In the genomic region with DNA sequence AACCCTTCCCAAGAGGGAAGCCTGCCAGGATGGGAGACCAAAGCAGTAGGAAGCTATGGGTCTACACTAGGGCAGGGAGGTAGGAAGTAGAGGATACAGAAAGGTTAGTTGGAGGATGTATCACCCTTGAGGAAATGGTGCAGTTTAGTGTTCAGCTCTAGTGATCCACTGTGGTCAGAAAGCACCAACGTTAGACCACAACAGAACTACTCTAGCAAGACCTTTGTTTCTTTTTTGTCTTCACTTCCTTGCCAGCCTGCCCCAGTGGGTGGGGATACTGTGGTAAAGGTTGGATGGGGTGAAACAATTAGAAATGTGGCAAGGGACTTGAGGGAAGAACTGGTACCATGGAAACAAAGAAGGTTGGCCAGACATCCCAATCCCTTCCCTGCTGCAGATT, we compare ENCODE assay signal across 8 cellular contexts.
DNase-seq lines count a peak whose midpoint lies in the region; ATAC-seq and TF ChIP-seq lines count a peak whose summit lies in the region.
"Had no signal": no experiment of that assay in that cellular context is flagged by ENCODE, and none has a peak within 500 bp of the region (broad histone marks: within the 10 kb centered on the region; RNA-seq: fewer than 3 reads in every experiment).

No MANE protein-coding gene starts in this region.

- DNase-seq in NOMO-1 (lab: John Stamatoyannopoulos, UW; ENCODE audit: unreplicated experiment in 2 of 2) (peak; percentile 37 to 44), neural progenitor cell (ENCODE audit: low spot score) (no peak), dorsolateral prefrontal cortex (no peak), progenitor cell of endocrine pancreas (ENCODE audit: low spot score, unreplicated experiment) (no peak)
- DNase-seq in activated T-cell treated with anti-CD3 and anti-CD28 coated beads, Interleukin-2, amount 50 U/mL, for 24 hours, result no peak
- DNase-seq: left cardiac atrium had no signal

- H3K4me3 ChIP-seq in neural progenitor cell (no peak overlapping the region), dorsolateral prefrontal cortex (no peak overlapping the region)

- H3K27ac ChIP-seq in neural progenitor cell (no peak overlapping the region), dorsolateral prefrontal cortex (no peak overlapping the region)

- H2AFZ ChIP-seq in neural progenitor cell (replicated peaks), result peak overlapping the region; percentile 15

- H3K9ac ChIP-seq in neural progenitor cell, result no peak overlapping the region

- H3K4me3 Mint-ChIP-seq in neural progenitor cell (no peak overlapping the region), progenitor cell of endocrine pancreas (ENCODE audit: low read depth) (no peak overlapping the region)
- H3K4me3 Mint-ChIP-seq in activated T-cell treated with anti-CD3 and anti-CD28 coated beads, Interleukin-2, amount 50 U/mL, for 24 hours, result no peak overlapping the region

- H3K4me2 ChIP-seq in neural progenitor cell, result no peak overlapping the region

- ATAC-seq in GM19043 (IDR thresholded peaks at IDR 0.05; ENCODE audit: low read depth, unreplicated experiment) (peak; percentile 98), HG02870 (IDR thresholded peaks at IDR 0.05; ENCODE audit: unreplicated experiment) (peak; percentile 89)
- ATAC-seq: left cardiac atrium had no signal

- peaks cover under 1% of the 10 kb centered on the region for H3F3A ChIP-seq in neural progenitor cell (ENCODE audit: low read depth)

- H3K9me3 ChIP-seq in neural progenitor cell (ENCODE audit: low read depth), result no peaks in the 10 kb centered on the region

- H3K4me1 ChIP-seq in neural progenitor cell, result no peaks in the 10 kb centered on the region

- H3K27me3 ChIP-seq in neural progenitor cell, result no peaks in the 10 kb centered on the region
- H3K27me3 ChIP-seq in dorsolateral prefrontal cortex, result no peaks in the 10 kb centered on the region

- intact Hi-C loops in dorsolateral prefrontal cortex (cut with DNase I), result no loop called here

- H3K79me2 ChIP-seq in neural progenitor cell (ENCODE audit: low read depth), result no peaks in the 10 kb centered on the region

- H4K20me1 ChIP-seq in neural progenitor cell (ENCODE audit: low read depth), result no peaks in the 10 kb centered on the region

- H3K4me1 Mint-ChIP-seq in neural progenitor cell (peaks cover 3% of the 10 kb centered on the region), progenitor cell of endocrine pancreas (ENCODE audit: low read depth) (no peaks in the 10 kb centered on the region)
- H3K4me1 Mint-ChIP-seq in activated T-cell treated with anti-CD3 and anti-CD28 coated beads, Interleukin-2, amount 50 U/mL, for 24 hours (ENCODE audit: low read depth), result peaks cover 13% of the 10 kb centered on the region

- H3K36me3 Mint-ChIP-seq in neural progenitor cell, result peaks cover 2% of the 10 kb centered on the region
- H3K36me3 Mint-ChIP-seq in progenitor cell of endocrine pancreas (ENCODE audit: insufficient read depth), result no peaks in the 10 kb centered on the region
- H3K36me3 Mint-ChIP-seq in activated T-cell treated with anti-CD3 and anti-CD28 coated beads, Interleukin-2, amount 50 U/mL, for 24 hours (ENCODE audit: low read depth), result no peaks in the 10 kb centered on the region

- no peak overlapping the region for H3K27ac Mint-ChIP-seq in neural progenitor cell
- H3K27ac Mint-ChIP-seq in progenitor cell of endocrine pancreas, result no peak overlapping the region
- no peak overlapping the region for H3K27ac Mint-ChIP-seq in activated T-cell treated with anti-CD3 and anti-CD28 coated beads, Interleukin-2, amount 50 U/mL, for 24 hours

- no peaks in the 10 kb centered on the region for H3K36me3 ChIP-seq in neural progenitor cell

- H3K27me3 Mint-ChIP-seq in neural progenitor cell (ENCODE audit: insufficient read depth, low read depth) (peaks cover 2% of the 10 kb centered on the region), progenitor cell of endocrine pancreas (no peaks in the 10 kb centered on the region)
- no peaks in the 10 kb centered on the region for H3K27me3 Mint-ChIP-seq in activated T-cell treated with anti-CD3 and anti-CD28 coated beads, Interleukin-2, amount 50 U/mL, for 24 hours

- TF ChIP-seq CTCF in neural progenitor cell (IDR thresholded peaks at IDR 0.05) (no peak), dorsolateral prefrontal cortex (IDR thresholded peaks at IDR 0.05 in 54 of 56, conservative IDR thresholded peaks at IDR 0.05 in 2 of 56; ENCODE audit: low read depth in 1 of 56, partially characterized antibody in 56 of 56) (no peak), progenitor cell of endocrine pancreas (IDR thresholded peaks at IDR 0.05; ENCODE audit: unreplicated experiment) (no peak)

- no peaks in the 10 kb centered on the region for H3K9me3 Mint-ChIP-seq in neural progenitor cell
- no peaks in the 10 kb centered on the region for H3K9me3 Mint-ChIP-seq in progenitor cell of endocrine pancreas (ENCODE audit: low read depth)
- no peaks in the 10 kb centered on the region for H3K9me3 Mint-ChIP-seq in activated T-cell treated with anti-CD3 and anti-CD28 coated beads, Interleukin-2, amount 50 U/mL, for 24 hours

Comparison
In these comparisons a context has a peak if more than half of its experiments do, and no peak if none do; other contexts are left out.
1. DNase-seq: peak in NOMO-1 (2 of 2); none in neural progenitor cell (single experiment), dorsolateral prefrontal cortex (0 of 10), progenitor cell of endocrine pancreas (single experiment) and activated T-cell treated with anti-CD3 and anti-CD28 coated beads, Interleukin-2, amount 50 U/mL, for 24 hours (single experiment).